ENCODE assay signal across 27 cellular contexts in the genomic region with DNA sequence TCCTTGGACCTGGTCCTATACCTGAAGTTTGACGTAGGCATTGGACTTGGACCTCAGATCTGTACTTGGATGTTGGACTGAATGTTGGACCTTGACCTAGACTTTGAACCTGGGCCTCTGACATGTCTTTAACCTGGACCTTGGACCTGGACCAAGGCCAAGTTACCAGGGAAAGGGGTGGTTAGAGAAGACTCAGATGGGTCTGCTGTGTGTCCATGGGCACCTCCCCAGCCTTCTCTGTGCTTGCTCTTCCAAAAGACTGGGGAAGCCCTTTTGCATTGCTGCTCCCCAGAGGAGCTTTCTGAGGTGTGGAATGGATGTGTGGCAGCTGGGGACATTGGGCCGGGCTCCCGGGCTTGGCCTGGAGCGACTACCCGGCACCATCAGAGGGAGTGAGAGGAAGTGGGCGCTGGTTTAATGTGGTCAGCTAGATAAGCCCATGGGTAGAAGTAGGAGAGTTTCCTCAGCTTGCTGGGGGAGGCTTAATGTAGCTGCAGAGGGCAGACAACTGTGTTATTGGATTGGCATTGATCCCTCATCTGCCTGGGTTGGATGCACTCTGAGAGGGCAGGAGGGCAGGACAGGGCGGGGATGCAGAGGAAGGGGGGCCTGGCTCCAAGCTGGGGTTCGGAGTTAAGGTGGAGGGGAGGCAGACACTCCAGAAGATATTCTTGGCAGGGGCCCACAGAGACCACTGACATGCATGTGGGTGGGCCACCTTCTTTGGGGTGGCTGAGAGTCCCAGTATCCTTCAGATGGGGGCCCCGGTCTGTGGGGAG. TPM values are rescaled to one million over a fixed set of nuclear protein-coding genes. Genes with fewer than 3 reads are reported as not detected.
DNase-seq lines count a peak whose midpoint lies in the region; ATAC-seq, FAIRE-seq and TF ChIP-seq lines count a peak whose summit lies in the region.
"Had no signal": no experiment of that assay in that cellular context is flagged by ENCODE, and none has a peak within 500 bp of the region (broad histone marks: within the 10 kb centered on the region; RNA-seq: fewer than 3 reads in every experiment).

No MANE protein-coding gene starts in this region.

- intact Hi-C loops in CD4-positive, alpha-beta memory T cell (cut with micrococcal nuclease), result no loop called here
- intact Hi-C loops in ovary (cut with DNase I), result no loop called here

- H3K9me3 ChIP-seq in HEK293 (ENCODE audit: control insufficient read depth, insufficient read depth, low read depth, low read length), result no peaks in the 10 kb centered on the region
- no peaks in the 10 kb centered on the region for H3K9me3 ChIP-seq in SJCRH30 (replicated peaks)
- H3K9me3 ChIP-seq in small intestine (ENCODE audit: control insufficient read depth, low read depth), result no peaks in the 10 kb centered on the region
- H3K9me3 ChIP-seq in CD4-positive, alpha-beta memory T cell (ENCODE audit: control insufficient read depth in 1 of 2, low read length in 2 of 2), result no peaks in the 10 kb centered on the region
- H3K9me3 ChIP-seq in ovary, result no peaks in the 10 kb centered on the region
- H3K9me3 ChIP-seq: sigmoid colon, tibial artery had no signal

- TF ChIP-seq POLR2A in ovary (IDR thresholded peaks at IDR 0.05), result no peak

- no peak overlapping the region for H3K4me3 ChIP-seq in HEK293 (ENCODE audit: low read depth, low read length)
- H3K4me3 ChIP-seq in SJCRH30, result no peak overlapping the region
- H3K4me3 ChIP-seq in small intestine (ENCODE audit: low read depth in 1 of 2, low read length in 2 of 2), result no peak overlapping the region
- H3K4me3 ChIP-seq in CD4-positive, alpha-beta memory T cell (ENCODE audit: low read length in 2 of 2), result no peak overlapping the region
- H3K4me3 ChIP-seq in ovary, result no peak overlapping the region
- H3K4me3 ChIP-seq: PC-9, sigmoid colon, SJSA1, tibial artery had no signal

- 22 to 65% (median 30%) methylated on average over 9 of the region's 9 CpGs for WGBS in small intestine, 3 donors
- 16 to 27% (median 23%) methylated on average over 9 of the region's 9 CpGs for WGBS in ovary, 3 donors

- no peak for TF ChIP-seq CTCF in HEK293 (tag by site-specific recombination; IDR thresholded peaks at IDR 0.05)
- no peak for TF ChIP-seq CTCF in ovary (IDR thresholded peaks at IDR 0.05)

- ATAC-seq in central memory CD8-positive, alpha-beta T cell (replicated peaks; ENCODE audit: extremely low read depth, poor library complexity, severe bottlenecking), result no peak
- ATAC-seq: activated CD4-positive, CD25-positive, alpha-beta regulatory T cell treated with anti-CD3 and anti-CD28 coated beads, Interleukin-2, amount 50 U/mL, for 24 hours; activated CD8-positive, alpha-beta T cell treated with anti-CD3 and anti-CD28 coated beads, Interleukin-2, amount 10 ng/mL, durations not matched to agents 7 days and 5 days; foreskin keratinocyte; stimulated activated naive CD8-positive, alpha-beta T cell treated with anti-CD3 and anti-CD28 coated beads, Interleukin-15, Interleukin-2, amounts not matched to agents 100 U/mL and 50 U/mL, for 24 hours had no signal

- H3K36me3 ChIP-seq in HEK293 (ENCODE audit: control insufficient read depth in 2 of 2, insufficient read depth in 1 of 2, low read length in 2 of 2) (no peaks in the 10 kb centered on the region), SJCRH30 (no peaks in the 10 kb centered on the region), small intestine (ENCODE audit: control insufficient read depth in 2 of 2, insufficient read depth in 2 of 2, low read length in 2 of 2) (no peaks in the 10 kb centered on the region), ovary (no peaks in the 10 kb centered on the region)
- H3K36me3 ChIP-seq in CD4-positive, alpha-beta memory T cell (ENCODE audit: insufficient read depth, low read length), result no peaks in the 10 kb centered on the region
- H3K36me3 ChIP-seq: sigmoid colon, SJSA1, tibial artery had no signal

- H3K9me3 Mint-ChIP-seq in central memory CD8-positive, alpha-beta T cell, result no peaks in the 10 kb centered on the region
- H3K9me3 Mint-ChIP-seq in CD4-positive, alpha-beta memory T cell, result peaks cover 0 to 5% (median 0%) of the 10 kb centered on the region in 8 donors

- FAIRE-seq in small intestine (lab: Jason Lieb, UNC), result no peak
- FAIRE-seq: kidney had no signal

- H3K4me1 Mint-ChIP-seq in central memory CD8-positive, alpha-beta T cell, result peaks cover 17% of the 10 kb centered on the region
- peaks cover 5 to 17% (median 6%) of the 10 kb centered on the region in 4 donors for H3K4me1 Mint-ChIP-seq in CD4-positive, alpha-beta memory T cell

- POLR2A ChIA-PET in HEK293 (lab: Yijun Ruan, JAX), result no interaction called here
- POLR2A ChIA-PET in CD4-positive, alpha-beta memory T cell (lab: Charles Lee; ENCODE audit: partially characterized antibody), result no interaction called here

- H3K27ac Mint-ChIP-seq in central memory CD8-positive, alpha-beta T cell (ENCODE audit: low read depth), result peak overlapping the region; percentile 30
- H3K27ac Mint-ChIP-seq in CD4-positive, alpha-beta memory T cell, result no peak overlapping the region
- H3K27ac Mint-ChIP-seq: activated CD8-positive, alpha-beta T cell treated with anti-CD3 and anti-CD28 coated beads, Interleukin-2, amount 10 ng/mL, durations not matched to agents 7 days and 5 days had no signal

- H3K36me3 Mint-ChIP-seq in central memory CD8-positive, alpha-beta T cell (ENCODE audit: insufficient read depth), result peaks cover 4% of the 10 kb centered on the region
- H3K36me3 Mint-ChIP-seq in CD4-positive, alpha-beta memory T cell, result no peaks in the 10 kb centered on the region

- CTCF ChIA-PET in HEK293 (lab: Yijun Ruan, JAX), result interaction anchor here (0.6 to 1.0 kb wide), 6 partner anchors 21 to 327 kb away, joined by 3 to 4 read pairs (median 3); no protein-coding TSS in a partner anchor
- CTCF ChIA-PET in CD4-positive, alpha-beta memory T cell (lab: Charles Lee; ENCODE audit: partially characterized antibody), result interaction anchor here (1.2 kb wide), 1 partner anchor 113 kb away, joined by 3 read pairs; no protein-coding TSS in a partner anchor

- DNase-seq in SJCRH30 (peak; percentile 44 to 53), small intestine (peak; percentile 10), ovary (no peak)
- no peak for DNase-seq in central memory CD8-positive, alpha-beta T cell (ENCODE audit: low spot score in 2 of 2)
- DNase-seq in effector CD8-positive, alpha-beta T cell (lab: John Stamatoyannopoulos, UW), result no peak
- DNase-seq in CD4-positive, alpha-beta memory T cell, result no peak
- DNase-seq: activated CD8-positive, alpha-beta T cell treated with anti-CD3 and anti-CD28 coated beads, Interleukin-2, amount 10 ng/mL, durations not matched to agents 7 days and 5 days; activated naive CD4-positive, alpha-beta T cell treated with Interleukin-2 at 50 U/mL for 16 hours; activated T-cell treated with anti-CD3 and anti-CD28 coated beads, Interleukin-2, amount 50 U/mL, for 1 hour; AML-193; foreskin keratinocyte; HCEC 1CT; kidney; mammary epithelial cell; NCI-H146; NCI-H2171 treated with DMSO at 0.1 percent for 48 hours; sigmoid colon; stimulated activated naive CD8-positive, alpha-beta T cell treated with anti-CD3 and anti-CD28 coated beads, Interleukin-15, Interleukin-2, amounts not matched to agents 100 U/mL and 50 U/mL, for 24 hours; tibial artery had no signal

- TF ChIP-seq EP300 in ovary (IDR thresholded peaks at IDR 0.05), result no peak

- H3K27me3 Mint-ChIP-seq in central memory CD8-positive, alpha-beta T cell, result peaks cover 84% of the 10 kb centered on the region
- H3K27me3 Mint-ChIP-seq in CD4-positive, alpha-beta memory T cell, result peaks cover 39 to 69% of the 10 kb centered on the region in 2 donors

- no peak overlapping the region for H3K27ac ChIP-seq in HEK293 (ENCODE audit: extremely low read depth, low read depth, low read length)
- H3K27ac ChIP-seq in SJCRH30, result no peak overlapping the region
- no peak overlapping the region for H3K27ac ChIP-seq in small intestine (ENCODE audit: low read depth in 1 of 2, low read length in 1 of 2)
- no peak overlapping the region for H3K27ac ChIP-seq in CD4-positive, alpha-beta memory T cell (ENCODE audit: low read depth, low read length)
- H3K27ac ChIP-seq in ovary, result no peak overlapping the region
- H3K27ac ChIP-seq: foreskin keratinocyte, PC-9, sigmoid colon, SJSA1, tibial artery had no signal

- peaks cover 15% of the 10 kb centered on the region; the same call in 1 of the 2 replicates for H3K27me3 ChIP-seq in SJCRH30
- H3K27me3 ChIP-seq in small intestine (ENCODE audit: control insufficient read depth in 2 of 2, insufficient read depth in 2 of 2, low read length in 2 of 2), result peaks cover 2 to 24% of the 10 kb centered on the region in 2 donors
- peaks cover 31% of the 10 kb centered on the region for H3K27me3 ChIP-seq in CD4-positive, alpha-beta memory T cell (ENCODE audit: insufficient read depth, low read length)
- no peaks in the 10 kb centered on the region for H3K27me3 ChIP-seq in ovary

- peaks cover 6% of the 10 kb centered on the region for H3K4me1 ChIP-seq in HEK293 (ENCODE audit: control insufficient read depth, insufficient read depth, low read length)
- H3K4me1 ChIP-seq in SJCRH30, result peaks cover 11% of the 10 kb centered on the region; the same call in 1 of the 2 replicates
- H3K4me1 ChIP-seq in small intestine (ENCODE audit: control insufficient read depth in 2 of 2, insufficient read depth in 1 of 2, low read depth in 1 of 2, low read length in 1 of 2), result peaks cover 0 to 3% of the 10 kb centered on the region in 2 donors
- H3K4me1 ChIP-seq in CD4-positive, alpha-beta memory T cell (ENCODE audit: insufficient read depth, low read length), result peaks cover 8% of the 10 kb centered on the region
- peaks cover 5% of the 10 kb centered on the region for H3K4me1 ChIP-seq in ovary (ENCODE audit: insufficient read depth)
- H3K4me1 ChIP-seq: foreskin keratinocyte had no signal

- no peak overlapping the region for H3K4me3 Mint-ChIP-seq in central memory CD8-positive, alpha-beta T cell
- no peak overlapping the region for H3K4me3 Mint-ChIP-seq in CD4-positive, alpha-beta memory T cell
- H3K4me3 Mint-ChIP-seq: activated CD8-positive, alpha-beta T cell treated with anti-CD3 and anti-CD28 coated beads, Interleukin-2, amount 10 ng/mL, durations not matched to agents 7 days and 5 days had no signal

TF ChIP-seq in HEK293, 187 proteins besides CTCF, POLR2A, EP300 and RAD21 (continues in another document):
- TF ChIP-seq ZNF138 (tag by site-specific recombination; IDR thresholded peaks at IDR 0.05; ENCODE audit: borderline replicate concordance), result no peak
- TF ChIP-seq EGR2 (tag by site-specific recombination; IDR thresholded peaks at IDR 0.05; ENCODE audit: low read depth), result peak; percentile 60

RNA-seq across cellular contexts. Expression of gene SCRT2, which starts 4.2 kb away (rescaled TPM):
- not detected in 2 replicates for total RNA-seq in SJCRH30 (2014; rRNA removed; shearing (Covaris generic))
- not detected for polyA plus RNA-seq in small intestine
- total RNA-seq in CD4-positive, alpha-beta memory T cell, result not detected
- not detected for polyA plus RNA-seq in CD4-positive, alpha-beta memory T cell
- total RNA-seq in ovary, result not detected
- polyA plus RNA-seq in ovary, result not detected
- total RNA-seq: activated CD8-positive, alpha-beta T cell treated with anti-CD3 and anti-CD28 coated beads, Interleukin-2, amount 10 ng/mL, durations not matched to agents 7 days and 5 days; epithelial cell of proximal tubule; foreskin keratinocyte; kidney; M059J; mammary epithelial cell; myocyte; PC-9; sigmoid colon; SJSA1; T-helper 2 cell treated with Interferon-gamma antibody and Interleukin-4, amounts not matched to agents 100 ng/mL and 5 ng/mL, for 36 hours had no signal
- polyA plus RNA-seq: foreskin keratinocyte, mammary epithelial cell, sigmoid colon had no signal

RNA-seq across cellular contexts. Expression of gene SRXN1, which starts 18.4 kb away (rescaled TPM):
- total RNA-seq in SJCRH30 (2014; rRNA removed; shearing (Covaris generic)), result 6.7 and 7.0 TPM in 2 replicates
- polyA plus RNA-seq in small intestine, result 10 to 100 TPM; 30.3 to 33.2 (median 31.5) TPM
- total RNA-seq in CD4-positive, alpha-beta memory T cell, result 1 to 10 TPM; 6.9 to 7.4 TPM
- 10 to 100 TPM; 10.4 to 17.2 TPM for polyA plus RNA-seq in CD4-positive, alpha-beta memory T cell
- total RNA-seq in ovary, result 10 to 100 TPM; 17.9 to 32.9 (median 25.1) TPM
- polyA plus RNA-seq in ovary, result 10 to 100 TPM; 12.0 to 34.2 TPM

Comparison
In these comparisons a context has a peak if more than half of its experiments do, and no peak if none do; other contexts are left out.
1. DNase-seq: peak in SJCRH30 (2 of 2) and small intestine (single experiment); none in central memory CD8-positive, alpha-beta T cell (0 of 2), effector CD8-positive, alpha-beta T cell (single experiment), CD4-positive, alpha-beta memory T cell (0 of 5) and ovary (0 of 5).